In genomic region chr12:85825751-85826150, GRCh38 we compare ENCODE assay signal across 1 cellular context.
TF ChIP-seq lines count a peak whose summit lies in the region.

No MANE protein-coding gene starts in this region.

TF ChIP-seq in GM23338, 12 proteins besides CTCF, POLR2A, EP300 and RAD21 (continued from another document):
- TF ChIP-seq ZNF462 (CRISPR knock-in tag; IDR thresholded peaks at IDR 0.05) (no peak), JUNB (IDR thresholded peaks at IDR 0.05; ENCODE audit: unreplicated experiment) (no peak), EZH2 (IDR thresholded peaks at IDR 0.05; ENCODE audit: low read depth, unreplicated experiment) (no peak)
TF ChIP-seq in GM23338: peak in this region for 0.
